Comparison of ENCODE assay signal across 14 cellular contexts in the genomic region with DNA sequence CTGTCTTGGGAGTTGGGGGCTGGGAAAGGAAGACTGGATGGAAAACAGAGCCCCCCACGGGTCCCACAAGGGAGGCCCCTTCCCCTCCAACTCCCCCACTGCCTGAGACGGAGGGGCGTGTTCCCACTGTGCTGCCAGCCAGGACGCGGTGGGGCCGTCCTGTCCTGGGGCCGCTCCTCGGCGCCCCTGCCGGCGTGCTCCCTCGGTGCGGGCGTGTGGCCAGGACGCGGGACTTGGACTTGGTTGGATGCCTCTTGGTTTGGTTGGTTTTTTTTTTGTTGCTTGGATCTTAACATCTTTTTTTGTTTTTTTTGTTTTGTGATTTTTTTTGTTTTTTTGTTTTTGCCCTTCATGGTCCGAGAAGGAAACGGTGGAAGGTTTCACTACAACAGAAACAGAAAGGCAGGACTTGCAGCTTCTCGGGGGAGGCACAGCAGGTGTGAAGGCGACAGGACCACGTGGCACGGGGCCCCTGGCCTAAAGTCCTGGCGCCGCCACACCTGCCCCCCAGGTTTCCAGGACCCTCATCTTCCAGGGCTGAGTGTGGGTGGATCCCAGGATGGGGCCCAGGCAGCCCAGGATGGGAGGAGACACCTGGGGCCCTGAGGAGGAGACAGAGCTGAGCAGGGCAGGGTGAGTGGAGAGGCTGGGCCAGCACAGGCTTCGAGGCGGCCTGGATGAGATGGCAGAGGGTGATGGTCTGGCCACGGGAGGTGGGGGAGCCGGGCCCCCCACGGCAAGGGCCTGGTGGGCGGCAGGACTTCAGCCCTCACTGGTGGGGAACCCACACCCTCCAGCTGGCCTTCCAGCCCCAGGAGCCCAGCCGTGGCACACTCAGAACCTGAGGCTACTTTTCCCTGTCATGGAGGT. TPM values are rescaled to one million over a fixed set of nuclear protein-coding genes. Genes with fewer than 3 reads are reported as not detected.
DNase-seq lines count a peak whose midpoint lies in the region; ATAC-seq and TF ChIP-seq lines count a peak whose summit lies in the region.
"Had no signal": no experiment of that assay in that cellular context is flagged by ENCODE, and none has a peak within 500 bp of the region (broad histone marks: within the 10 kb centered on the region; RNA-seq: fewer than 3 reads in every experiment).

No MANE protein-coding gene starts in this region.

- no peaks in the 10 kb centered on the region for H3K36me3 Mint-ChIP-seq in neural crest cell (ENCODE audit: low read depth)
- H3K36me3 Mint-ChIP-seq in activated naive CD8-positive, alpha-beta T cell treated with anti-CD3 and anti-CD28 coated beads, Interleukin-2, amount 50 U/mL, for 24 hours (ENCODE audit: low read depth), result no peaks in the 10 kb centered on the region

- no peaks in the 10 kb centered on the region for H3K9me3 ChIP-seq in RWPE2 (ENCODE audit: severe bottlenecking)

- peak; percentile 38; the same call in 2 of the 3 replicates for ATAC-seq in RWPE2 (ENCODE audit: low read depth)
- no peak for ATAC-seq in activated naive CD8-positive, alpha-beta T cell treated with anti-CD3 and anti-CD28 coated beads, Interleukin-2, amount 50 U/mL, for 24 hours
- ATAC-seq: CD8-positive, alpha-beta T cell; naive thymus-derived CD4-positive, alpha-beta T cell; stimulated activated naive CD8-positive, alpha-beta T cell treated with anti-CD3 and anti-CD28 coated beads, Interleukin-15, Interleukin-2, amounts not matched to agents 100 U/mL and 50 U/mL, for 24 hours had no signal

- H3K4me3 ChIP-seq in AG10803 (ENCODE audit: low read length), result no peak overlapping the region
- H3K4me3 ChIP-seq in RWPE2 (ENCODE audit: severe bottlenecking), result no peak overlapping the region

- H3K4me1 ChIP-seq in RWPE2 (ENCODE audit: insufficient read depth, poor library complexity, severe bottlenecking), result no peaks in the 10 kb centered on the region

- peak overlapping the region; percentile 71 for H3K27ac Mint-ChIP-seq in neural crest cell (ENCODE audit: unreplicated experiment)
- H3K27ac Mint-ChIP-seq in activated naive CD8-positive, alpha-beta T cell treated with anti-CD3 and anti-CD28 coated beads, Interleukin-2, amount 50 U/mL, for 24 hours, result no peak overlapping the region
- H3K27ac Mint-ChIP-seq: CD8-positive, alpha-beta T cell; naive thymus-derived CD4-positive, alpha-beta T cell had no signal

- H3K27me3 Mint-ChIP-seq in neural crest cell (ENCODE audit: low read depth), result no peaks in the 10 kb centered on the region
- H3K27me3 Mint-ChIP-seq in activated naive CD8-positive, alpha-beta T cell treated with anti-CD3 and anti-CD28 coated beads, Interleukin-2, amount 50 U/mL, for 24 hours, result peaks cover 8% of the 10 kb centered on the region

- H3K36me3 ChIP-seq in RWPE2 (ENCODE audit: low read depth), result no peaks in the 10 kb centered on the region

- H3K4me3 Mint-ChIP-seq in neural crest cell, result no peak overlapping the region
- H3K4me3 Mint-ChIP-seq in activated naive CD8-positive, alpha-beta T cell treated with anti-CD3 and anti-CD28 coated beads, Interleukin-2, amount 50 U/mL, for 24 hours, result no peak overlapping the region
- H3K4me3 Mint-ChIP-seq: CD8-positive, alpha-beta T cell; naive thymus-derived CD4-positive, alpha-beta T cell had no signal

- no peak for DNase-seq in AG10803 (ENCODE audit: low read depth)
- no peak for DNase-seq in RWPE2 (ENCODE audit: low spot score)
- peak; percentile 21 for DNase-seq in fibroblast of peridontal ligament (ENCODE audit: extremely low read depth)
- DNase-seq in neural crest cell (ENCODE audit: low read depth, low spot score), result no peak
- DNase-seq in cerebellar nuclear complex (lab: John Stamatoyannopoulos, UW), result no peak
- no peak for DNase-seq in stimulated activated CD4-positive, alpha-beta T cell treated with anti-CD3 and anti-CD28 coated beads, Interleukin-1b, Interleukin-23, amount 100 ng/mL, for 48 hours
- DNase-seq in NCI-H2196 (lab: John Stamatoyannopoulos, UW; ENCODE audit: unreplicated experiment), result no peak
- no peak for DNase-seq in activated naive CD8-positive, alpha-beta T cell treated with anti-CD3 and anti-CD28 coated beads, Interleukin-2, amount 50 U/mL, for 24 hours
- DNase-seq: activated CD4-positive, alpha-beta T cell treated with anti-CD3 and anti-CD28 coated beads, Interleukin-2, amount 50 U/mL, for 4 hours; activated naive CD4-positive, alpha-beta T cell treated with Interleukin-2 at 50 U/mL for 16 hours; naive thymus-derived CD4-positive, alpha-beta T cell; NCI-H774; stimulated activated naive CD8-positive, alpha-beta T cell treated with anti-CD3 and anti-CD28 coated beads, Interleukin-15, Interleukin-2, amounts not matched to agents 100 U/mL and 50 U/mL, for 24 hours had no signal

- H3K4me1 Mint-ChIP-seq in neural crest cell, result peaks cover 4% of the 10 kb centered on the region
- peaks cover 6% of the 10 kb centered on the region for H3K4me1 Mint-ChIP-seq in activated naive CD8-positive, alpha-beta T cell treated with anti-CD3 and anti-CD28 coated beads, Interleukin-2, amount 50 U/mL, for 24 hours

- H3K9me3 Mint-ChIP-seq in neural crest cell, result no peaks in the 10 kb centered on the region
- no peaks in the 10 kb centered on the region for H3K9me3 Mint-ChIP-seq in activated naive CD8-positive, alpha-beta T cell treated with anti-CD3 and anti-CD28 coated beads, Interleukin-2, amount 50 U/mL, for 24 hours
- H3K9me3 Mint-ChIP-seq: CD8-positive, alpha-beta T cell; naive thymus-derived CD4-positive, alpha-beta T cell had no signal

- H3K27ac ChIP-seq in RWPE2 (ENCODE audit: poor library complexity, severe bottlenecking), result no peak overlapping the region

- no peaks in the 10 kb centered on the region for H3K27me3 ChIP-seq in RWPE2 (ENCODE audit: insufficient read depth, poor library complexity, severe bottlenecking)

- TF ChIP-seq CTCF in AG10803 (conservative IDR thresholded peaks at IDR 0.05; ENCODE audit: low read length), result peak; percentile 25
- peak; percentile 41 for TF ChIP-seq CTCF in RWPE2 (IDR thresholded peaks at IDR 0.05; ENCODE audit: poor library complexity, severe bottlenecking)
- no peak for TF ChIP-seq CTCF in neural crest cell (conservative IDR thresholded peaks at IDR 0.05)

RNA-seq across cellular contexts. Expression of a gene that starts 16.1 kb away (rescaled TPM):
- 50.9 and 52.6 TPM in 2 replicates for total RNA-seq in neural crest cell
